In the genomic region with DNA sequence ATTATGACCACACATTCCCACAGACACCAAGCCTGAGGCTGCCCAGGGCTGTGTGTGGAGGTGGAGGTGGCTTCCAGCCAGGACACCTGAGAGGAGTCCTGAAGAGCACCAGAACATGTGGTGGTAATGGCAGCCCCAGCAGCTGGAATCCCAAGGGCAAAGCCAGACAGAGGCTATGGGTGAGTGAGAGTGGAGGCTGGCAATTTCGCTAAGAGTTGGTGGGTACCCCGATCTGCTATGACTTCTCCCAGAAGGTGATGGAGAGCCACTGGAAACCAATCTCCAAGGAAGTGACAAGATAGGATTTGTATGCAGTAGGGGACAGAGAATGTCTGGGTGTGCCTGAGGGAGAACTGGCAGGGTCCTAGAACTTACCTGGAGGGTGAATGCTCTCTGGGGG, we compare ENCODE assay signal across 1 cellular context.
TF ChIP-seq lines count a peak whose summit lies in the region.

No MANE protein-coding gene starts in this region.

TF ChIP-seq in K562, 482 proteins besides CTCF, POLR2A, EP300 and RAD21 (continued from another document):
- TF ChIP-seq, protein P1, sequence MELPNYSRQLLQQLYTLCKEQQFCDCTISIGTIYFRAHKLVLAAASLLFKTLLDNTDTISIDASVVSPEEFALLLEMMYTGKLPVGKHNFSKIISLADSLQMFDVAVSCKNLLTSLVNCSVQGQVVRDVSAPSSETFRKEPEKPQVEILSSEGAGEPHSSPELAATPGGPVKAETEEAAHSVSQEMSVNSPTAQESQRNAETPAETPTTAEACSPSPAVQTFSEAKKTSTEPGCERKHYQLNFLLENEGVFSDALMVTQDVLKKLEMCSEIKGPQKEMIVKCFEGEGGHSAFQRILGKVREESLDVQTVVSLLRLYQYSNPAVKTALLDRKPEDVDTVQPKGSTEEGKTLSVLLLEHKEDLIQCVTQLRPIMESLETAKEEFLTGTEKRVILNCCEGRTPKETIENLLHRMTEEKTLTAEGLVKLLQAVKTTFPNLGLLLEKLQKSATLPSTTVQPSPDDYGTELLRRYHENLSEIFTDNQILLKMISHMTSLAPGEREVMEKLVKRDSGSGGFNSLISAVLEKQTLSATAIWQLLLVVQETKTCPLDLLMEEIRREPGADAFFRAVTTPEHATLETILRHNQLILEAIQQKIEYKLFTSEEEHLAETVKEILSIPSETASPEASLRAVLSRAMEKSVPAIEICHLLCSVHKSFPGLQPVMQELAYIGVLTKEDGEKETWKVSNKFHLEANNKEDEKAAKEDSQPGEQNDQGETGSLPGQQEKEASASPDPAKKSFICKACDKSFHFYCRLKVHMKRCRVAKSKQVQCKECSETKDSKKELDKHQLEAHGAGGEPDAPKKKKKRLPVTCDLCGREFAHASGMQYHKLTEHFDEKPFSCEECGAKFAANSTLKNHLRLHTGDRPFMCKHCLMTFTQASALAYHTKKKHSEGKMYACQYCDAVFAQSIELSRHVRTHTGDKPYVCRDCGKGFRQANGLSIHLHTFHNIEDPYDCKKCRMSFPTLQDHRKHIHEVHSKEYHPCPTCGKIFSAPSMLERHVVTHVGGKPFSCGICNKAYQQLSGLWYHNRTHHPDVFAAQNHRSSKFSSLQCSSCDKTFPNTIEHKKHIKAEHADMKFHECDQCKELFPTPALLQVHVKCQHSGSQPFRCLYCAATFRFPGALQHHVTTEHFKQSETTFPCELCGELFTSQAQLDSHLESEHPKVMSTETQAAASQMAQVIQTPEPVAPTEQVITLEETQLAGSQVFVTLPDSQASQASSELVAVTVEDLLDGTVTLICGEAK (IDR thresholded peaks at IDR 0.05), result no peak
- TF ChIP-seq, protein P1 (CRISPR knock-in tag; IDR thresholded peaks at IDR 0.05), result peak; percentile 54; the same call in 1 of the 2 replicates
- TF ChIP-seq, protein P2, sequence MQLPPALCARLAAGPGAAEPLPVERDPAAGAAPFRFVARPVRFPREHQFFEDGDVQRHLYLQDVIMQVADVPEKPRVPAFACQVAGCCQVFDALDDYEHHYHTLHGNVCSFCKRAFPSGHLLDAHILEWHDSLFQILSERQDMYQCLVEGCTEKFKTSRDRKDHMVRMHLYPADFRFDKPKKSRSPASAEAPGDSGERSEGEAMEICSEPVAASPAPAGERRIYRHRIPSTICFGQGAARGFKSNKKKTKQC (CRISPR knock-in tag; IDR thresholded peaks at IDR 0.05), result 0 out of 2 replicates have a peak, but pooled peaks have one; percentile 53
- no peak for TF ChIP-seq TAF15 (IDR thresholded peaks at IDR 0.05; ENCODE audit: low read depth, low read length)
- TF ChIP-seq ZC3H8 (IDR thresholded peaks at IDR 0.05), result no peak
- TF ChIP-seq, protein P3, sequence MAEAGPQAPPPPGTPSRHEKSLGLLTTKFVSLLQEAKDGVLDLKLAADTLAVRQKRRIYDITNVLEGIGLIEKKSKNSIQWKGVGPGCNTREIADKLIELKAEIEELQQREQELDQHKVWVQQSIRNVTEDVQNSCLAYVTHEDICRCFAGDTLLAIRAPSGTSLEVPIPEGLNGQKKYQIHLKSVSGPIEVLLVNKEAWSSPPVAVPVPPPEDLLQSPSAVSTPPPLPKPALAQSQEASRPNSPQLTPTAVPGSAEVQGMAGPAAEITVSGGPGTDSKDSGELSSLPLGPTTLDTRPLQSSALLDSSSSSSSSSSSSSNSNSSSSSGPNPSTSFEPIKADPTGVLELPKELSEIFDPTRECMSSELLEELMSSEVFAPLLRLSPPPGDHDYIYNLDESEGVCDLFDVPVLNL (CRISPR knock-in tag; IDR thresholded peaks at IDR 0.05; ENCODE audit: low read depth), result peak; percentile 5; the same call in 1 of the 2 replicates
- no peak for TF ChIP-seq ARNT (IDR thresholded peaks at IDR 0.05)
